34 cellular contexts compared by ENCODE assay signal in genomic region chr9:88064554-88064953, GRCh38.
"Had no signal": no experiment of that assay in that cellular context is flagged by ENCODE, and none has a peak within 500 bp of the region (broad histone marks: within the 10 kb centered on the region; RNA-seq: fewer than 3 reads in every experiment).

No MANE protein-coding gene starts in this region.

- H3K4me1 ChIP-seq: adrenal gland, ascending aorta, breast epithelium had no signal

- DNase-seq: activated effector memory CD4-positive, alpha-beta T cell treated with anti-CD3 and anti-CD28 coated beads, Interleukin-2, amount 50 U/mL, for 16 hours; activated effector memory CD4-positive, alpha-beta T cell treated with Interleukin-2 at 50 U/mL for 16 hours; activated gamma-delta T cell; activated gamma-delta T cell treated with Interleukin-2 at 50 U/mL for 16 hours; activated naive CD4-positive, alpha-beta T cell; activated naive CD4-positive, alpha-beta T cell treated with anti-CD3 and anti-CD28 coated beads for 36 hours; activated naive CD4-positive, alpha-beta T cell treated with anti-CD3 and anti-CD28 coated beads, Interleukin-2, amount 10 ng/mL, durations not matched to agents 7 days and 5 days; activated naive CD4-positive, alpha-beta T cell treated with anti-CD3 and anti-CD28 coated beads, Interleukin-2, amount 50 U/mL, for 16 hours; activated naive CD4-positive, alpha-beta T cell treated with Interleukin-2 at 50 U/mL for 16 hours; activated naive CD8-positive, alpha-beta T cell treated with anti-CD3 and anti-CD28 coated beads for 36 hours; activated naive CD8-positive, alpha-beta T cell treated with anti-CD3 and anti-CD28 coated beads, Interleukin-2, amount 10 ng/mL, durations not matched to agents 7 days and 5 days; activated naive CD8-positive, alpha-beta T cell treated with anti-CD3 and anti-CD28 coated beads, Interleukin-2, amount 50 U/mL, for 24 hours; activated T-cell treated with anti-CD3 and anti-CD28 coated beads, Interleukin-2, amount 50 U/mL, for 1 hour; activated T-cell treated with anti-CD3 and anti-CD28 coated beads, Interleukin-2, amount 50 U/mL, for 24 hours; activated T-cell treated with anti-CD3 and anti-CD28 coated beads, Interleukin-2, amount 50 U/mL, for 4 hours; activated T-cell treated with anti-CD3 and anti-CD28 coated beads, Interleukin-2, amount 50 U/mL, for 48 hours; activated T-cell treated with anti-CD3 and anti-CD28 coated beads, Interleukin-2, amount 50 U/mL, for 72 hours; adrenal gland; amniotic stem cell; amygdala; anterior cingulate cortex; aorta; body of pancreas; brain microvascular endothelial cell; caudate nucleus; central memory CD4-positive, alpha-beta T cell; cerebellar nuclear complex had no signal

- FAIRE-seq: astrocyte, bronchial epithelial cell had no signal

- H3K36me3 ChIP-seq: adrenal gland, ascending aorta, brain microvascular endothelial cell, breast epithelium, cardiac muscle cell had no signal

- H3K27ac ChIP-seq: adrenal gland, ascending aorta, brain microvascular endothelial cell, breast epithelium, cardiac muscle cell had no signal

- ATAC-seq: activated naive CD4-positive, alpha-beta T cell treated with anti-CD3 and anti-CD28 coated beads, Interleukin-2, amount 50 U/mL, for 72 hours; activated naive CD8-positive, alpha-beta T cell treated with anti-CD3 and anti-CD28 coated beads, Interleukin-2, amount 50 U/mL, for 24 hours; activated T-cell treated with anti-CD3 and anti-CD28 coated beads, Interleukin-2, amount 50 U/mL, for 4 hours; activated T-cell treated with anti-CD3 and anti-CD28 coated beads, Interleukin-2, amount 50 U/mL, for 72 hours; activated T-helper 17 cell treated with anti-CD3 and anti-CD28 coated beads, Interleukin-2, amount 50 U/mL, for 72 hours; body of pancreas had no signal

- H3K27me3 ChIP-seq: adrenal gland, ascending aorta, body of pancreas, brain microvascular endothelial cell, breast epithelium, cardiac muscle cell had no signal

- H3K9me3 ChIP-seq: adrenal gland, ascending aorta, body of pancreas, breast epithelium had no signal

- H3K4me3 ChIP-seq: adrenal gland, ascending aorta, body of pancreas, breast epithelium, cardiac muscle cell had no signal
